Comparison of ENCODE assay signal across 8 cellular contexts in genomic region chr3:127800508-127800907, GRCh38. TPM values are rescaled to one million over a fixed set of nuclear protein-coding genes. Genes with fewer than 3 reads are reported as not detected.
DNase-seq lines count a peak whose midpoint lies in the region; ATAC-seq and TF ChIP-seq lines count a peak whose summit lies in the region.

No MANE protein-coding gene starts in this region.

- H3K9me3 Mint-ChIP-seq in activated naive CD4-positive, alpha-beta T cell treated with anti-CD3 and anti-CD28 coated beads for 36 hours: no peaks in the 10 kb centered on the region
- no peaks in the 10 kb centered on the region for H3K9me3 Mint-ChIP-seq in stimulated activated naive CD8-positive, alpha-beta T cell treated with anti-CD3 and anti-CD28 coated beads, Interleukin-15, amount 100 ng/mL, for 72 hours

- H3K4me1 Mint-ChIP-seq in activated naive CD4-positive, alpha-beta T cell treated with anti-CD3 and anti-CD28 coated beads for 36 hours (ENCODE audit: low read depth): peaks cover 6% of the 10 kb centered on the region
- peaks cover 14% of the 10 kb centered on the region for H3K4me1 Mint-ChIP-seq in stimulated activated naive CD8-positive, alpha-beta T cell treated with anti-CD3 and anti-CD28 coated beads, Interleukin-15, amount 100 ng/mL, for 72 hours

- H3K4me3 ChIP-seq in astrocyte of the cerebellum (ENCODE audit: low read depth, low read length): no peak overlapping the region
- H3K4me3 ChIP-seq in dorsolateral prefrontal cortex: no peak overlapping the region

- DNase-seq in activated naive CD4-positive, alpha-beta T cell treated with anti-CD3 and anti-CD28 coated beads for 36 hours: peak; percentile 16
- no peak for DNase-seq in activated naive CD4-positive, alpha-beta T cell (lab: John Stamatoyannopoulos, UW)
- DNase-seq in KG1 (lab: John Stamatoyannopoulos, UW) (peak; percentile 88), astrocyte of the cerebellum (ENCODE audit: low read depth) (peak; percentile 41), NCI-H1417 treated with DMSO at 0.1 percent for 48 hours (lab: John Stamatoyannopoulos, UW) (no peak), dorsolateral prefrontal cortex (no peak), glomerular visceral epithelial cell (ENCODE audit: extremely low spot score) (no peak)
- peak; percentile 8 to 46 for DNase-seq in stimulated activated naive CD8-positive, alpha-beta T cell treated with anti-CD3 and anti-CD28 coated beads, Interleukin-15, amount 100 ng/mL, for 72 hours

- no peak overlapping the region for H3K27ac Mint-ChIP-seq in activated naive CD4-positive, alpha-beta T cell treated with anti-CD3 and anti-CD28 coated beads for 36 hours
- peak overlapping the region in 1 of 2 donors; percentile 85 for H3K27ac Mint-ChIP-seq in stimulated activated naive CD8-positive, alpha-beta T cell treated with anti-CD3 and anti-CD28 coated beads, Interleukin-15, amount 100 ng/mL, for 72 hours

- CTCF ChIA-PET in activated naive CD4-positive, alpha-beta T cell treated with anti-CD3 and anti-CD28 coated beads for 36 hours (lab: Charles Lee): no interaction called here

- TF ChIP-seq CTCF in astrocyte of the cerebellum (IDR thresholded peaks at IDR 0.05; ENCODE audit: low read depth, low read length, missing control alignments) (no peak), dorsolateral prefrontal cortex (IDR thresholded peaks at IDR 0.05 in 54 of 56, conservative IDR thresholded peaks at IDR 0.05 in 2 of 56; ENCODE audit: low read depth in 1 of 56, partially characterized antibody in 56 of 56) (no peak)

- no peaks in the 10 kb centered on the region for H3K27me3 ChIP-seq in dorsolateral prefrontal cortex

- peak; percentile 96 for ATAC-seq in stimulated activated naive CD8-positive, alpha-beta T cell treated with anti-CD3 and anti-CD28 coated beads, Interleukin-15, amount 100 ng/mL, for 72 hours

- H3K36me3 Mint-ChIP-seq in activated naive CD4-positive, alpha-beta T cell treated with anti-CD3 and anti-CD28 coated beads for 36 hours (ENCODE audit: low read depth): no peaks in the 10 kb centered on the region

- no peak overlapping the region for H3K4me3 Mint-ChIP-seq in activated naive CD4-positive, alpha-beta T cell treated with anti-CD3 and anti-CD28 coated beads for 36 hours
- H3K4me3 Mint-ChIP-seq in stimulated activated naive CD8-positive, alpha-beta T cell treated with anti-CD3 and anti-CD28 coated beads, Interleukin-15, amount 100 ng/mL, for 72 hours: peak overlapping the region; percentile 5 to 51

- intact Hi-C loops in activated naive CD4-positive, alpha-beta T cell treated with anti-CD3 and anti-CD28 coated beads for 36 hours (cut with micrococcal nuclease): no loop called here
- intact Hi-C loops in dorsolateral prefrontal cortex (cut with DNase I): no loop called here

- H3K27me3 Mint-ChIP-seq in activated naive CD4-positive, alpha-beta T cell treated with anti-CD3 and anti-CD28 coated beads for 36 hours (ENCODE audit: low read depth): no peaks in the 10 kb centered on the region
- no peaks in the 10 kb centered on the region for H3K27me3 Mint-ChIP-seq in stimulated activated naive CD8-positive, alpha-beta T cell treated with anti-CD3 and anti-CD28 coated beads, Interleukin-15, amount 100 ng/mL, for 72 hours

- peak overlapping the region in 22 of 59 donors; percentile 2 to 88 (median 36) for H3K27ac ChIP-seq in dorsolateral prefrontal cortex

- in situ Hi-C loops in astrocyte of the cerebellum (cut with HindIII; ENCODE audit: low sequenced_read_pairs): no loop called here

RNA-seq across cellular contexts. Expression of gene MGLL, which starts 21.8 kb away (rescaled TPM):
- under 1 TPM; 0.14 to 0.25 TPM for total RNA-seq in activated naive CD4-positive, alpha-beta T cell treated with anti-CD3 and anti-CD28 coated beads for 36 hours
- total RNA-seq in dorsolateral prefrontal cortex: 100 to 1,000 TPM in 117 of 120 experiments, 10 to 100 TPM in 3; 73.9 to 334 (median 144) TPM

Comparison
In these comparisons a context has a peak if more than half of its experiments do, and no peak if none do; other contexts are left out.
1. DNase-seq: peak in activated naive CD4-positive, alpha-beta T cell treated with anti-CD3 and anti-CD28 coated beads for 36 hours (single experiment), KG1 (single experiment), astrocyte of the cerebellum (single experiment) and stimulated activated naive CD8-positive, alpha-beta T cell treated with anti-CD3 and anti-CD28 coated beads, Interleukin-15, amount 100 ng/mL, for 72 hours (2 of 2); none in activated naive CD4-positive, alpha-beta T cell (0 of 4), NCI-H1417 treated with DMSO at 0.1 percent for 48 hours (single experiment), dorsolateral prefrontal cortex (0 of 10) and glomerular visceral epithelial cell (single experiment).
2. RNA of gene MGLL, which starts 21.8 kb away (total RNA-seq): 73.9 to 334 TPM in dorsolateral prefrontal cortex; 0.14 to 0.25 TPM in activated naive CD4-positive, alpha-beta T cell treated with anti-CD3 and anti-CD28 coated beads for 36 hours; every median in the first group is over 10 times any median in the second.